ENCODE assay signal across 8 cellular contexts in the genomic region with DNA sequence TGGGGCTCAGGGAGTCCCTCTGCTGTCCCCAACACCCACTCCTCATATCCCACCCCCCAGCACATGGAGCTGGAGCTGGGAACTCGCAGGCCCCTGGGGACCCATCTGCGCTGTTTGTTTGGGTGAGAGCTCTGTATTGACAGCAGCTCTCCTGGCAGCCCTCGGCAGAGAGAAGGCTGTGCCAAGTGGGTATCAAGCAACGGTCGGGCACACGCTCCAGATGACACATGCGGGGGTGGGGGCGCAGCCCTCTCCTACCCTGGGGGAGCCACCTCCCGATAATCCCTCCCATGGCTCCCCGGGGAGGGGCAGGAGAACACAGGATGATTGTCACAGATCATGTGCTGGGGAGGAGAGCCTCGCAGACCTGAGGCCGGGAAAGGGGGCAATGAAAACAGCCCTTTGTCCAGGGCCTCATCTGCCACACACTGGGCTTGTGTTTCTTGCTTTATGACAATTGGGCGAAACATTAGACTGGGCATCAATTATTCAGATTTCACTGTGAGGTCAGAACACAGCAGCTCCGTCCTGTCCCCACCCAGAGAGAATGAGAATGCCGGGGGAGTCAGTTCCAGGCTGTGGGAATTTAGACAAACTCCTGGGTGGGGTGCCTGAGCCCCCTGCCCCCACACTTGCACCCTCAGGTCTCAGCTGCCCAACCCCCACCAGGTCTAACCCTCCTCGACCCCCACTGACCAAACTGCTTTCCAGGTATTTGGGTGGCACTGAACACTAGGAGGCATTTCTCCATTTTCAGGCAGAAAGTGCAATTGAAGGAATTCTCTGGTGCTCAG. TPM values are rescaled to one million over a fixed set of nuclear protein-coding genes. Genes with fewer than 3 reads are reported as not detected.
DNase-seq lines count a peak whose midpoint lies in the region; TF ChIP-seq lines count a peak whose summit lies in the region.

No MANE protein-coding gene starts in this region.

- H2BK5ac ChIP-seq in mesenchymal stem cell (ENCODE audit: low read depth, low read length, poor library complexity, severe bottlenecking), result no peak overlapping the region

- H3K4me2 ChIP-seq in mesenchymal stem cell (ENCODE audit: low read length, poor library complexity, severe bottlenecking), result no peak overlapping the region
- H3K4me2 ChIP-seq in MM.1S (ENCODE audit: low read depth, low read length), result no peak overlapping the region

- no peaks in the 10 kb centered on the region for H3K79me1 ChIP-seq in mesenchymal stem cell (replicated peaks; ENCODE audit: low read length, poor library complexity, severe bottlenecking)

- peaks cover 0 to 29% of the 10 kb centered on the region in 2 experiments for H3K27me3 ChIP-seq in mesenchymal stem cell (ENCODE audit: control insufficient read depth in 1 of 2, insufficient read depth in 1 of 2, low read length in 2 of 2)
- no peaks in the 10 kb centered on the region for H3K27me3 ChIP-seq in MM.1S (replicated peaks; ENCODE audit: insufficient read depth, low read length)

- no peaks in the 10 kb centered on the region for H3K9me3 ChIP-seq in HEK293 (ENCODE audit: control insufficient read depth, insufficient read depth, low read depth, low read length)
- no peaks in the 10 kb centered on the region for H3K9me3 ChIP-seq in mesenchymal stem cell (ENCODE audit: control insufficient read depth, low read length)
- H3K9me3 ChIP-seq in MM.1S (replicated peaks; ENCODE audit: insufficient read depth, low read length), result no peaks in the 10 kb centered on the region

- H2BK15ac ChIP-seq in mesenchymal stem cell (ENCODE audit: low read depth, poor library complexity, severe bottlenecking), result no peak overlapping the region

- DNase-seq in NCI-H69 (lab: John Stamatoyannopoulos, UW), result peak; percentile 100
- DNase-seq in glutamatergic neuron, result peak; percentile 3
- DNase-seq in putamen (ENCODE audit: low spot score), result peak; percentile 98
- no peak for DNase-seq in mesenchymal stem cell
- no peak for DNase-seq in activated T-helper 1 cell treated with anti-CD3 and anti-CD28 coated beads, Interleukin-12 subunit alpha, Interleukin-12 subunit beta, Interleukin-2, Interleukin-4 antibody, amounts not matched to agents 30 ng/mL and 10 ng/mL and 1 ng/mL, durations not matched to agents 14 hours and 24 hours and 36 hours (ENCODE audit: low spot score)
- DNase-seq in effector CD4-positive, alpha-beta T cell, result no peak
- DNase-seq in MM.1S, result no peak

- intact Hi-C loops in activated T-helper 1 cell treated with anti-CD3 and anti-CD28 coated beads, Interleukin-12 subunit alpha, Interleukin-12 subunit beta, Interleukin-2, Interleukin-4 antibody, amounts not matched to agents 30 ng/mL and 10 ng/mL and 1 ng/mL, durations not matched to agents 14 hours and 24 hours and 36 hours (cut with micrococcal nuclease), result no loop called here

- H2AFZ ChIP-seq in mesenchymal stem cell (ENCODE audit: low read depth, low read length), result no peak overlapping the region
- H2AFZ ChIP-seq in MM.1S (ENCODE audit: low read length), result no peak overlapping the region

- no peak overlapping the region for H3K4me3 ChIP-seq in HEK293 (ENCODE audit: low read depth, low read length)
- H3K4me3 ChIP-seq in mesenchymal stem cell (ENCODE audit: insufficient read depth in 1 of 2, low read depth in 1 of 2, low read length in 2 of 2), result no peak overlapping the region
- H3K4me3 ChIP-seq in MM.1S (ENCODE audit: low read length), result no peak overlapping the region

- H3K36me3 ChIP-seq in HEK293 (ENCODE audit: control insufficient read depth in 2 of 2, insufficient read depth in 1 of 2, low read length in 2 of 2), result no peaks in the 10 kb centered on the region
- H3K36me3 ChIP-seq in mesenchymal stem cell (ENCODE audit: control insufficient read depth in 1 of 2, insufficient read depth in 2 of 2, low read depth in 1 of 2, low read length in 2 of 2), result no peaks in the 10 kb centered on the region
- no peaks in the 10 kb centered on the region for H3K36me3 ChIP-seq in MM.1S (replicated peaks; ENCODE audit: insufficient read depth, low read length)

- H3K9ac ChIP-seq in mesenchymal stem cell (ENCODE audit: low read length), result no peak overlapping the region
- no peak overlapping the region for H3K9ac ChIP-seq in MM.1S (ENCODE audit: low read length)

- H3K9me3 Mint-ChIP-seq in glutamatergic neuron (ENCODE audit: unreplicated experiment), result peaks cover 14% of the 10 kb centered on the region
- no peaks in the 10 kb centered on the region for H3K9me3 Mint-ChIP-seq in activated T-helper 1 cell treated with anti-CD3 and anti-CD28 coated beads, Interleukin-12 subunit alpha, Interleukin-12 subunit beta, Interleukin-2, Interleukin-4 antibody, amounts not matched to agents 30 ng/mL and 10 ng/mL and 1 ng/mL, durations not matched to agents 14 hours and 24 hours and 36 hours

- H3K9me2 ChIP-seq in MM.1S (replicated peaks; ENCODE audit: insufficient read depth, low read length), result no peaks in the 10 kb centered on the region

- H2BK12ac ChIP-seq in mesenchymal stem cell (ENCODE audit: low read length in 2 of 2), result no peak overlapping the region

- peak overlapping the region; percentile 50 for H3K4me3 Mint-ChIP-seq in glutamatergic neuron (ENCODE audit: unreplicated experiment)
- no peak overlapping the region for H3K4me3 Mint-ChIP-seq in activated T-helper 1 cell treated with anti-CD3 and anti-CD28 coated beads, Interleukin-12 subunit alpha, Interleukin-12 subunit beta, Interleukin-2, Interleukin-4 antibody, amounts not matched to agents 30 ng/mL and 10 ng/mL and 1 ng/mL, durations not matched to agents 14 hours and 24 hours and 36 hours

- no peaks in the 10 kb centered on the region for H3K79me2 ChIP-seq in MM.1S (ENCODE audit: low read length)

- POLR2A ChIA-PET in HEK293 (lab: Yijun Ruan, JAX), result no interaction called here

- H3K36me3 Mint-ChIP-seq in glutamatergic neuron (ENCODE audit: unreplicated experiment), result no peaks in the 10 kb centered on the region
- no peaks in the 10 kb centered on the region for H3K36me3 Mint-ChIP-seq in activated T-helper 1 cell treated with anti-CD3 and anti-CD28 coated beads, Interleukin-12 subunit alpha, Interleukin-12 subunit beta, Interleukin-2, Interleukin-4 antibody, amounts not matched to agents 30 ng/mL and 10 ng/mL and 1 ng/mL, durations not matched to agents 14 hours and 24 hours and 36 hours (ENCODE audit: low read depth)

- no peaks in the 10 kb centered on the region for H4K20me1 ChIP-seq in MM.1S (ENCODE audit: insufficient read depth, low read length)

- no peak overlapping the region for H3K14ac ChIP-seq in mesenchymal stem cell (ENCODE audit: low read length in 2 of 2)

- H3K4me1 ChIP-seq in HEK293 (ENCODE audit: control insufficient read depth, insufficient read depth, low read length) (no peaks in the 10 kb centered on the region), mesenchymal stem cell (ENCODE audit: control insufficient read depth, insufficient read depth, low read depth, low read length) (no peaks in the 10 kb centered on the region), MM.1S (ENCODE audit: low read length) (no peaks in the 10 kb centered on the region)

- no peak for TF ChIP-seq CTCF in HEK293 (tag by site-specific recombination; IDR thresholded peaks at IDR 0.05)
- TF ChIP-seq CTCF in glutamatergic neuron (IDR thresholded peaks at IDR 0.05; ENCODE audit: partially characterized antibody, unreplicated experiment), result no peak
- TF ChIP-seq CTCF in MM.1S (IDR thresholded peaks at IDR 0.05; ENCODE audit: low read length), result no peak

- CTCF ChIA-PET in HEK293 (lab: Yijun Ruan, JAX), result no interaction called here

- H4K8ac ChIP-seq in mesenchymal stem cell (ENCODE audit: low read length), result no peak overlapping the region

- no peak overlapping the region for H2BK120ac ChIP-seq in mesenchymal stem cell (ENCODE audit: low read depth, low read length)

- peaks cover 43% of the 10 kb centered on the region for H3K4me1 Mint-ChIP-seq in glutamatergic neuron (ENCODE audit: low read depth, unreplicated experiment)
- H3K4me1 Mint-ChIP-seq in activated T-helper 1 cell treated with anti-CD3 and anti-CD28 coated beads, Interleukin-12 subunit alpha, Interleukin-12 subunit beta, Interleukin-2, Interleukin-4 antibody, amounts not matched to agents 30 ng/mL and 10 ng/mL and 1 ng/mL, durations not matched to agents 14 hours and 24 hours and 36 hours (ENCODE audit: low read depth), result peaks cover 9% of the 10 kb centered on the region

- H3K4ac ChIP-seq in mesenchymal stem cell (ENCODE audit: low read depth in 1 of 2, low read length in 2 of 2), result no peak overlapping the region

- 81% methylated on average over 16 of the region's 16 CpGs for WGBS in mesenchymal stem cell

- H3F3A ChIP-seq in MM.1S (ENCODE audit: insufficient read depth, low read length), result no peaks in the 10 kb centered on the region

- peaks cover 15% of the 10 kb centered on the region for H3K27me3 Mint-ChIP-seq in glutamatergic neuron (ENCODE audit: unreplicated experiment)
- H3K27me3 Mint-ChIP-seq in activated T-helper 1 cell treated with anti-CD3 and anti-CD28 coated beads, Interleukin-12 subunit alpha, Interleukin-12 subunit beta, Interleukin-2, Interleukin-4 antibody, amounts not matched to agents 30 ng/mL and 10 ng/mL and 1 ng/mL, durations not matched to agents 14 hours and 24 hours and 36 hours (ENCODE audit: insufficient read depth), result peaks cover 16% of the 10 kb centered on the region

- H3K18ac ChIP-seq in mesenchymal stem cell (ENCODE audit: low read depth in 1 of 2, low read length in 2 of 2), result no peak overlapping the region

- H4K91ac ChIP-seq in mesenchymal stem cell (ENCODE audit: low read length), result no peak overlapping the region

- H3K23ac ChIP-seq in mesenchymal stem cell (ENCODE audit: low read length in 2 of 2), result no peak overlapping the region

- H3K27ac Mint-ChIP-seq in glutamatergic neuron (ENCODE audit: unreplicated experiment), result peak overlapping the region; percentile 80
- H3K27ac Mint-ChIP-seq in activated T-helper 1 cell treated with anti-CD3 and anti-CD28 coated beads, Interleukin-12 subunit alpha, Interleukin-12 subunit beta, Interleukin-2, Interleukin-4 antibody, amounts not matched to agents 30 ng/mL and 10 ng/mL and 1 ng/mL, durations not matched to agents 14 hours and 24 hours and 36 hours, result no peak overlapping the region

- H2AK5ac ChIP-seq in mesenchymal stem cell (ENCODE audit: low read length, severe bottlenecking), result no peak overlapping the region

- H3K27ac ChIP-seq in HEK293 (ENCODE audit: extremely low read depth, low read depth, low read length) (no peak overlapping the region), mesenchymal stem cell (ENCODE audit: low read length, poor library complexity, severe bottlenecking) (no peak overlapping the region), MM.1S (ENCODE audit: low read length) (no peak overlapping the region)

TF ChIP-seq in HEK293, 187 proteins besides CTCF, POLR2A, EP300 and RAD21:
- TF ChIP-seq ZNF394 (tag by site-specific recombination; IDR thresholded peaks at IDR 0.05; ENCODE audit: borderline replicate concordance) (no peak), ZIC2 (tag by site-specific recombination; IDR thresholded peaks at IDR 0.05) (0 out of 2 replicates have a peak, but pooled peaks have one; percentile 18), ZNF558 (tag by site-specific recombination; IDR thresholded peaks at IDR 0.05) (no peak)

RNA-seq across cellular contexts. Expression of a gene that starts 46.4 kb away (rescaled TPM):
- 141 TPM for total RNA-seq in glutamatergic neuron (ENCODE audit: unreplicated experiment)
- 93.2 TPM for polyA plus RNA-seq in mesenchymal stem cell (2013, experiment 1 of 2)
- 91.8 TPM for polyA plus RNA-seq in mesenchymal stem cell (2013, experiment 2 of 2)
- total RNA-seq in activated T-helper 1 cell treated with anti-CD3 and anti-CD28 coated beads, Interleukin-12 subunit alpha, Interleukin-12 subunit beta, Interleukin-2, Interleukin-4 antibody, amounts not matched to agents 30 ng/mL and 10 ng/mL and 1 ng/mL, durations not matched to agents 14 hours and 24 hours and 36 hours, result 129 and 137 TPM in 2 replicates

Comparison
In these comparisons a context has a peak if more than half of its experiments do, and no peak if none do; other contexts are left out.
1. DNase-seq: peak in NCI-H69 (single experiment), glutamatergic neuron (single experiment) and putamen (single experiment); none in mesenchymal stem cell (single experiment), activated T-helper 1 cell treated with anti-CD3 and anti-CD28 coated beads, Interleukin-12 subunit alpha, Interleukin-12 subunit beta, Interleukin-2, Interleukin-4 antibody, amounts not matched to agents 30 ng/mL and 10 ng/mL and 1 ng/mL, durations not matched to agents 14 hours and 24 hours and 36 hours (single experiment), effector CD4-positive, alpha-beta T cell (single experiment) and MM.1S (single experiment).